ENCODE assay signal across 1 cellular context in genomic region chr6:113076116-113076515, GRCh38.
TF ChIP-seq lines count a peak whose summit lies in the region.

No MANE protein-coding gene starts in this region.

TF ChIP-seq in GM23338, 12 proteins besides CTCF, POLR2A, EP300 and RAD21 (continued from another document):
- TF ChIP-seq, protein P1, sequence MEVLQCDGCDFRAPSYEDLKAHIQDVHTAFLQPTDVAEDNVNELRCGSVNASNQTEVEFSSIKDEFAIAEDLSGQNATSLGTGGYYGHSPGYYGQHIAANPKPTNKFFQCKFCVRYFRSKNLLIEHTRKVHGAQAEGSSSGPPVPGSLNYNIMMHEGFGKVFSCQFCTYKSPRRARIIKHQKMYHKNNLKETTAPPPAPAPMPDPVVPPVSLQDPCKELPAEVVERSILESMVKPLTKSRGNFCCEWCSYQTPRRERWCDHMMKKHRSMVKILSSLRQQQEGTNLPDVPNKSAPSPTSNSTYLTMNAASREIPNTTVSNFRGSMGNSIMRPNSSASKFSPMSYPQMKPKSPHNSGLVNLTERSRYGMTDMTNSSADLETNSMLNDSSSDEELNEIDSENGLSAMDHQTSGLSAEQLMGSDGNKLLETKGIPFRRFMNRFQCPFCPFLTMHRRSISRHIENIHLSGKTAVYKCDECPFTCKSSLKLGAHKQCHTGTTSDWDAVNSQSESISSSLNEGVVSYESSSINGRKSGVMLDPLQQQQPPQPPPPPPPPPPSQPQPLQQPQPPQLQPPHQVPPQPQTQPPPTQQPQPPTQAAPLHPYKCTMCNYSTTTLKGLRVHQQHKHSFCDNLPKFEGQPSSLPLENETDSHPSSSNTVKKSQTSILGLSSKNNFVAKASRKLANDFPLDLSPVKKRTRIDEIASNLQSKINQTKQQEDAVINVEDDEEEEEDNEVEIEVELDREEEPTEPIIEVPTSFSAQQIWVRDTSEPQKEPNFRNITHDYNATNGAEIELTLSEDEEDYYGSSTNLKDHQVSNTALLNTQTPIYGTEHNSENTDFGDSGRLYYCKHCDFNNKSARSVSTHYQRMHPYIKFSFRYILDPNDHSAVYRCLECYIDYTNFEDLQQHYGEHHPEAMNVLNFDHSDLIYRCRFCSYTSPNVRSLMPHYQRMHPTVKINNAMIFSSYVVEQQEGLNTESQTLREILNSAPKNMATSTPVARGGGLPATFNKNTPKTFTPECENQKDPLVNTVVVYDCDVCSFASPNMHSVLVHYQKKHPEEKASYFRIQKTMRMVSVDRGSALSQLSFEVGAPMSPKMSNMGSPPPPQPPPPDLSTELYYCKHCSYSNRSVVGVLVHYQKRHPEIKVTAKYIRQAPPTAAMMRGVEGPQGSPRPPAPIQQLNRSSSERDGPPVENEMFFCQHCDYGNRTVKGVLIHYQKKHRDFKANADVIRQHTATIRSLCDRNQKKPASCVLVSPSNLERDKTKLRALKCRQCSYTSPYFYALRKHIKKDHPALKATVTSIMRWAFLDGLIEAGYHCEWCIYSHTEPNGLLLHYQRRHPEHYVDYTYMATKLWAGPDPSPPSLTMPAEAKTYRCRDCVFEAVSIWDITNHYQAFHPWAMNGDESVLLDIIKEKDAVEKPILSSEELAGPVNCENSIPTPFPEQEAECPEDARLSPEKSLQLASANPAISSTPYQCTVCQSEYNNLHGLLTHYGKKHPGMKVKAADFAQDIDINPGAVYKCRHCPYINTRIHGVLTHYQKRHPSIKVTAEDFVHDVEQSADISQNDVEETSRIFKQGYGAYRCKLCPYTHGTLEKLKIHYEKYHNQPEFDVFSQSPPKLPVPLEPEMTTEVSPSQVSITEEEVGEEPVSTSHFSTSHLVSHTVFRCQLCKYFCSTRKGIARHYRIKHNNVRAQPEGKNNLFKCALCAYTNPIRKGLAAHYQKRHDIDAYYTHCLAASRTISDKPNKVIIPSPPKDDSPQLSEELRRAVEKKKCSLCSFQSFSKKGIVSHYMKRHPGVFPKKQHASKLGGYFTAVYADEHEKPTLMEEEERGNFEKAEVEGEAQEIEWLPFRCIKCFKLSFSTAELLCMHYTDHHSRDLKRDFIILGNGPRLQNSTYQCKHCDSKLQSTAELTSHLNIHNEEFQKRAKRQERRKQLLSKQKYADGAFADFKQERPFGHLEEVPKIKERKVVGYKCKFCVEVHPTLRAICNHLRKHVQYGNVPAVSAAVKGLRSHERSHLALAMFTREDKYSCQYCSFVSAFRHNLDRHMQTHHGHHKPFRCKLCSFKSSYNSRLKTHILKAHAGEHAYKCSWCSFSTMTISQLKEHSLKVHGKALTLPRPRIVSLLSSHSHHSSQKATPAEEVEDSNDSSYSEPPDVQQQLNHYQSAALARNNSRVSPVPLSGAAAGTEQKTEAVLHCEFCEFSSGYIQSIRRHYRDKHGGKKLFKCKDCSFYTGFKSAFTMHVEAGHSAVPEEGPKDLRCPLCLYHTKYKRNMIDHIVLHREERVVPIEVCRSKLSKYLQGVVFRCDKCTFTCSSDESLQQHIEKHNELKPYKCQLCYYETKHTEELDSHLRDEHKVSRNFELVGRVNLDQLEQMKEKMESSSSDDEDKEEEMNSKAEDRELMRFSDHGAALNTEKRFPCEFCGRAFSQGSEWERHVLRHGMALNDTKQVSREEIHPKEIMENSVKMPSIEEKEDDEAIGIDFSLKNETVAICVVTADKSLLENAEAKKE (CRISPR knock-in tag; IDR thresholded peaks at IDR 0.05): no peak
- TF ChIP-seq ZNF331 (CRISPR knock-in tag; IDR thresholded peaks at IDR 0.05; ENCODE audit: low read depth): no peak
TF ChIP-seq in GM23338: peak in this region for 0.
